In the genomic region with DNA sequence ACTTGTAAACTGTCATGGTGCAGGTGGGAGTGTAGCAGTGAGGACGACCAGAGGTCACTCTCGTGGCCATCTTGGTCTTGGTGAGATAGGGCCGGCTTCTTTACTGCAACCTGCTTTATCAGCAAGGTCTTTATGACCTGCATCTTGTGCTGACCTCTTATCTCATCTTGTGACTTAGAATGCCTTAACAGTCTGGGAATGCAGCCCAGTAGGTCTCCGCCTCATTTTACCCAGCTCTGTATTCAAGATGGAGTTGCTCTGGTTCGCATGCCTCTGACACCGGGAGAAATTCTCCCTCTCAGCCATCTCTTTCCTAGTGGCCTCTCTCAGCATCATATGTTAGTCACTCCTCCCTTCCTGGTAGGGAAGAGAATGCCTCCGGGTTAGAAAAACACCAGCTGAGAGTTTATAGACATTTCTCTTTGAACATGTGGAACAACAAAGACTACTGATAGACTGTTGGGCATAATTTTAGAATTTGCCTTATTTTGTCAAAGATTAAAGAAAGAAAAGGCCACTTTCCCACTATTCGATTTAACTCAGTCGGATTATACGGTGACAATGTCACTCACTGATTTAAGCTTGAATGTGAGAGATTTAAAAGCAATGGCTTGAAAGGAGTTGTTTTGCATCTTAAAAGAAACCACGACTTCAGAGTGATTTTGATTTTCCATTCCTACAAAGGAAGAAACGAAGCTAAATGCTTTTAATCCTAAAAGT, we compare ENCODE assay signal across 1 cellular context.
TF ChIP-seq lines count a peak whose summit lies in the region.

No MANE protein-coding gene starts in this region.

TF ChIP-seq in K562, 482 proteins besides CTCF, POLR2A, EP300 and RAD21 (continued from another document and continues in another):
- TF ChIP-seq, protein P1, sequence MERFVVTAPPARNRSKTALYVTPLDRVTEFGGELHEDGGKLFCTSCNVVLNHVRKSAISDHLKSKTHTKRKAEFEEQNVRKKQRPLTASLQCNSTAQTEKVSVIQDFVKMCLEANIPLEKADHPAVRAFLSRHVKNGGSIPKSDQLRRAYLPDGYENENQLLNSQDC (CRISPR knock-in tag; IDR thresholded peaks at IDR 0.05): 0 out of 2 replicates have a peak, but pooled peaks have one; percentile 40
- TF ChIP-seq, protein P2, sequence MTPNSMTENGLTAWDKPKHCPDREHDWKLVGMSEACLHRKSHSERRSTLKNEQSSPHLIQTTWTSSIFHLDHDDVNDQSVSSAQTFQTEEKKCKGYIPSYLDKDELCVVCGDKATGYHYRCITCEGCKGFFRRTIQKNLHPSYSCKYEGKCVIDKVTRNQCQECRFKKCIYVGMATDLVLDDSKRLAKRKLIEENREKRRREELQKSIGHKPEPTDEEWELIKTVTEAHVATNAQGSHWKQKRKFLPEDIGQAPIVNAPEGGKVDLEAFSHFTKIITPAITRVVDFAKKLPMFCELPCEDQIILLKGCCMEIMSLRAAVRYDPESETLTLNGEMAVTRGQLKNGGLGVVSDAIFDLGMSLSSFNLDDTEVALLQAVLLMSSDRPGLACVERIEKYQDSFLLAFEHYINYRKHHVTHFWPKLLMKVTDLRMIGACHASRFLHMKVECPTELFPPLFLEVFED (CRISPR knock-in tag; conservative IDR thresholded peaks at IDR 0.05): peak; percentile 88; the same call in 1 of the 2 replicates
- TF ChIP-seq JUND (IDR thresholded peaks at IDR 0.05; ENCODE audit: borderline replicate concordance, low read depth, low read length) (no peak), JUND (tag; IDR thresholded peaks at IDR 0.05; ENCODE audit: borderline replicate concordance, low read depth, low read length) (peak; percentile 69; the same call in 1 of the 3 replicates), ZNF707 (CRISPR knock-in tag; conservative IDR thresholded peaks at IDR 0.05) (peak; percentile 83), ZNF41 (CRISPR knock-in tag; conservative IDR thresholded peaks at IDR 0.05) (peak; percentile 98), BACH1 (tag; IDR thresholded peaks at IDR 0.05) (peak; percentile 89), RFX7 (CRISPR knock-in tag; IDR thresholded peaks at IDR 0.05) (peak; percentile 87), PHF20 (IDR thresholded peaks at IDR 0.05; ENCODE audit: partially characterized antibody) (no peak), ARID1B (IDR thresholded peaks at IDR 0.05) (peak; percentile 41; the same call in 1 of the 2 replicates), ZNF780A (CRISPR knock-in tag; IDR thresholded peaks at IDR 0.05) (0 out of 2 replicates have a peak, but pooled peaks have one; percentile 44), ZNF561 (CRISPR knock-in tag; conservative IDR thresholded peaks at IDR 0.05) (peak; percentile 61; the same call in 1 of the 2 replicates), NR2F6 (CRISPR knock-in tag; IDR thresholded peaks at IDR 0.05) (peak; percentile 42; the same call in 1 of the 2 replicates), ZNF212 (CRISPR knock-in tag; IDR thresholded peaks at IDR 0.05) (peak; percentile 88; the same call in 1 of the 2 replicates), NR4A1 (CRISPR knock-in tag; IDR thresholded peaks at IDR 0.05) (peak; percentile 99), NR4A1 (tag; IDR thresholded peaks at IDR 0.05) (peak; percentile 99), SMAD4 (CRISPR knock-in tag; conservative IDR thresholded peaks at IDR 0.05) (peak; percentile 99), ZNF253 (CRISPR knock-in tag; conservative IDR thresholded peaks at IDR 0.05) (peak; percentile 77; the same call in 1 of the 2 replicates), ZNF445 (CRISPR knock-in tag; IDR thresholded peaks at IDR 0.05; ENCODE audit: low read depth) (peak; percentile 79; the same call in 1 of the 2 replicates), HDAC8 (tag; IDR thresholded peaks at IDR 0.05) (peak; percentile 99), ZNF324 (CRISPR knock-in tag; IDR thresholded peaks at IDR 0.05) (peak; percentile 66), PTTG1 (tag; IDR thresholded peaks at IDR 0.05; ENCODE audit: low read depth) (peak; percentile 97), GATAD2A (IDR thresholded peaks at IDR 0.05) (peak; percentile 67; the same call in 1 of the 2 replicates), HSF4 (CRISPR knock-in tag; IDR thresholded peaks at IDR 0.05; ENCODE audit: borderline replicate concordance) (peak; percentile 98), RBM14 (IDR thresholded peaks at IDR 0.05; ENCODE audit: borderline replicate concordance, insufficient read depth, low read depth, low read length) (no peak), ZNF76 (CRISPR knock-in tag; IDR thresholded peaks at IDR 0.05; ENCODE audit: borderline replicate concordance) (peak; percentile 99), ZNF589 (CRISPR knock-in tag; IDR thresholded peaks at IDR 0.05; ENCODE audit: low read depth) (peak; percentile 99), FOXM1 (IDR thresholded peaks at IDR 0.05; ENCODE audit: low read depth) (0 out of 2 replicates have a peak, but pooled peaks have one; percentile 13), FOXM1 (CRISPR knock-in tag; IDR thresholded peaks at IDR 0.05; ENCODE audit: low read depth) (no peak), TAF7 (tag; IDR thresholded peaks at IDR 0.05) (peak; percentile 91), CBFA2T2 (conservative IDR thresholded peaks at IDR 0.05) (0 out of 2 replicates have a peak, but pooled peaks have one; percentile 28), ZFP1 (CRISPR knock-in tag; IDR thresholded peaks at IDR 0.05) (peak; percentile 83), RCOR1 (IDR thresholded peaks at IDR 0.05; ENCODE audit: borderline replicate concordance in 1 of 2, low read depth in 2 of 2, low read length in 2 of 2) (peak in 1 of 2 experiments; percentile 55; a peak in 1 of 4 replicates), ZNF197 (CRISPR knock-in tag; IDR thresholded peaks at IDR 0.05; ENCODE audit: low read depth) (peak; percentile 98), DPF2 (IDR thresholded peaks at IDR 0.05) (0 out of 2 replicates have a peak, but pooled peaks have one; percentile 36), NFXL1 (CRISPR knock-in tag; IDR thresholded peaks at IDR 0.05) (peak; percentile 89), KAT7 (CRISPR knock-in tag; IDR thresholded peaks at IDR 0.05; ENCODE audit: borderline replicate concordance) (no peak), ZNF583 (CRISPR knock-in tag; IDR thresholded peaks at IDR 0.05) (peak; percentile 99), NR2C1 (IDR thresholded peaks at IDR 0.05) (peak; percentile 42; the same call in 1 of the 2 replicates), NR2C1 (tag; IDR thresholded peaks at IDR 0.05) (peak; percentile 95), RB1 (IDR thresholded peaks at IDR 0.05; ENCODE audit: low read depth) (no peak), MTF1 (CRISPR knock-in tag; IDR thresholded peaks at IDR 0.05; ENCODE audit: borderline replicate concordance) (peak; percentile 92), ZNF668 (CRISPR knock-in tag; IDR thresholded peaks at IDR 0.05) (peak; percentile 99), ELF4 (CRISPR knock-in tag; IDR thresholded peaks at IDR 0.05) (peak; percentile 95)
- TF ChIP-seq, protein P3, sequence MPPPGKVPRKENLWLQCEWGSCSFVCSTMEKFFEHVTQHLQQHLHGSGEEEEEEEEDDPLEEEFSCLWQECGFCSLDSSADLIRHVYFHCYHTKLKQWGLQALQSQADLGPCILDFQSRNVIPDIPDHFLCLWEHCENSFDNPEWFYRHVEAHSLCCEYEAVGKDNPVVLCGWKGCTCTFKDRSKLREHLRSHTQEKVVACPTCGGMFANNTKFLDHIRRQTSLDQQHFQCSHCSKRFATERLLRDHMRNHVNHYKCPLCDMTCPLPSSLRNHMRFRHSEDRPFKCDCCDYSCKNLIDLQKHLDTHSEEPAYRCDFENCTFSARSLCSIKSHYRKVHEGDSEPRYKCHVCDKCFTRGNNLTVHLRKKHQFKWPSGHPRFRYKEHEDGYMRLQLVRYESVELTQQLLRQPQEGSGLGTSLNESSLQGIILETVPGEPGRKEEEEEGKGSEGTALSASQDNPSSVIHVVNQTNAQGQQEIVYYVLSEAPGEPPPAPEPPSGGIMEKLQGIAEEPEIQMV (tag; conservative IDR thresholded peaks at IDR 0.05; ENCODE audit: low read depth): peak; percentile 93
- TF ChIP-seq, protein P4, sequence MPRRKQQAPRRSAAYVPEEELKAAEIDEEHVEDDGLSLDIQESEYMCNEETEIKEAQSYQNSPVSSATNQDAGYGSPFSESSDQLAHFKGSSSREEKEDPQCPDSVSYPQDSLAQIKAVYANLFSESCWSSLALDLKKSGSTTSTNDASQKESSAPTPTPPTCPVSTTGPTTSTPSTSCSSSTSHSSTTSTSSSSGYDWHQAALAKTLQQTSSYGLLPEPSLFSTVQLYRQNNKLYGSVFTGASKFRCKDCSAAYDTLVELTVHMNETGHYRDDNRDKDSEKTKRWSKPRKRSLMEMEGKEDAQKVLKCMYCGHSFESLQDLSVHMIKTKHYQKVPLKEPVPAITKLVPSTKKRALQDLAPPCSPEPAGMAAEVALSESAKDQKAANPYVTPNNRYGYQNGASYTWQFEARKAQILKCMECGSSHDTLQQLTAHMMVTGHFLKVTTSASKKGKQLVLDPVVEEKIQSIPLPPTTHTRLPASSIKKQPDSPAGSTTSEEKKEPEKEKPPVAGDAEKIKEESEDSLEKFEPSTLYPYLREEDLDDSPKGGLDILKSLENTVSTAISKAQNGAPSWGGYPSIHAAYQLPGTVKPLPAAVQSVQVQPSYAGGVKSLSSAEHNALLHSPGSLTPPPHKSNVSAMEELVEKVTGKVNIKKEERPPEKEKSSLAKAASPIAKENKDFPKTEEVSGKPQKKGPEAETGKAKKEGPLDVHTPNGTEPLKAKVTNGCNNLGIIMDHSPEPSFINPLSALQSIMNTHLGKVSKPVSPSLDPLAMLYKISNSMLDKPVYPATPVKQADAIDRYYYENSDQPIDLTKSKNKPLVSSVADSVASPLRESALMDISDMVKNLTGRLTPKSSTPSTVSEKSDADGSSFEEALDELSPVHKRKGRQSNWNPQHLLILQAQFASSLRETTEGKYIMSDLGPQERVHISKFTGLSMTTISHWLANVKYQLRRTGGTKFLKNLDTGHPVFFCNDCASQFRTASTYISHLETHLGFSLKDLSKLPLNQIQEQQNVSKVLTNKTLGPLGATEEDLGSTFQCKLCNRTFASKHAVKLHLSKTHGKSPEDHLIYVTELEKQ (CRISPR knock-in tag; IDR thresholded peaks at IDR 0.05): peak; percentile 97
- TF ChIP-seq, protein P5, sequence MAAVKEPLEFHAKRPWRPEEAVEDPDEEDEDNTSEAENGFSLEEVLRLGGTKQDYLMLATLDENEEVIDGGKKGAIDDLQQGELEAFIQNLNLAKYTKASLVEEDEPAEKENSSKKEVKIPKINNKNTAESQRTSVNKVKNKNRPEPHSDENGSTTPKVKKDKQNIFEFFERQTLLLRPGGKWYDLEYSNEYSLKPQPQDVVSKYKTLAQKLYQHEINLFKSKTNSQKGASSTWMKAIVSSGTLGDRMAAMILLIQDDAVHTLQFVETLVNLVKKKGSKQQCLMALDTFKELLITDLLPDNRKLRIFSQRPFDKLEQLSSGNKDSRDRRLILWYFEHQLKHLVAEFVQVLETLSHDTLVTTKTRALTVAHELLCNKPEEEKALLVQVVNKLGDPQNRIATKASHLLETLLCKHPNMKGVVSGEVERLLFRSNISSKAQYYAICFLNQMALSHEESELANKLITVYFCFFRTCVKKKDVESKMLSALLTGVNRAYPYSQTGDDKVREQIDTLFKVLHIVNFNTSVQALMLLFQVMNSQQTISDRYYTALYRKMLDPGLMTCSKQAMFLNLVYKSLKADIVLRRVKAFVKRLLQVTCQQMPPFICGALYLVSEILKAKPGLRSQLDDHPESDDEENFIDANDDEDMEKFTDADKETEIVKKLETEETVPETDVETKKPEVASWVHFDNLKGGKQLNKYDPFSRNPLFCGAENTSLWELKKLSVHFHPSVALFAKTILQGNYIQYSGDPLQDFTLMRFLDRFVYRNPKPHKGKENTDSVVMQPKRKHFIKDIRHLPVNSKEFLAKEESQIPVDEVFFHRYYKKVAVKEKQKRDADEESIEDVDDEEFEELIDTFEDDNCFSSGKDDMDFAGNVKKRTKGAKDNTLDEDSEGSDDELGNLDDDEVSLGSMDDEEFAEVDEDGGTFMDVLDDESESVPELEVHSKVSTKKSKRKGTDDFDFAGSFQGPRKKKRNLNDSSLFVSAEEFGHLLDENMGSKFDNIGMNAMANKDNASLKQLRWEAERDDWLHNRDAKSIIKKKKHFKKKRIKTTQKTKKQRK (IDR thresholded peaks at IDR 0.05; ENCODE audit: borderline replicate concordance, low read depth, low read length): no peak
- TF ChIP-seq, protein P6, sequence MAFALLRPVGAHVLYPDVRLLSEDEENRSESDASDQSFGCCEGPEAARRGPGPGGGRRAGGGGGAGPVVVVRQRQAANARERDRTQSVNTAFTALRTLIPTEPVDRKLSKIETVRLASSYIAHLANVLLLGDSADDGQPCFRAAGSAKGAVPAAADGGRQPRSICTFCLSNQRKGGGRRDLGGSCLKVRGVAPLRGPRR (CRISPR knock-in tag; IDR thresholded peaks at IDR 0.05): peak; percentile 97
- TF ChIP-seq, protein P7, sequence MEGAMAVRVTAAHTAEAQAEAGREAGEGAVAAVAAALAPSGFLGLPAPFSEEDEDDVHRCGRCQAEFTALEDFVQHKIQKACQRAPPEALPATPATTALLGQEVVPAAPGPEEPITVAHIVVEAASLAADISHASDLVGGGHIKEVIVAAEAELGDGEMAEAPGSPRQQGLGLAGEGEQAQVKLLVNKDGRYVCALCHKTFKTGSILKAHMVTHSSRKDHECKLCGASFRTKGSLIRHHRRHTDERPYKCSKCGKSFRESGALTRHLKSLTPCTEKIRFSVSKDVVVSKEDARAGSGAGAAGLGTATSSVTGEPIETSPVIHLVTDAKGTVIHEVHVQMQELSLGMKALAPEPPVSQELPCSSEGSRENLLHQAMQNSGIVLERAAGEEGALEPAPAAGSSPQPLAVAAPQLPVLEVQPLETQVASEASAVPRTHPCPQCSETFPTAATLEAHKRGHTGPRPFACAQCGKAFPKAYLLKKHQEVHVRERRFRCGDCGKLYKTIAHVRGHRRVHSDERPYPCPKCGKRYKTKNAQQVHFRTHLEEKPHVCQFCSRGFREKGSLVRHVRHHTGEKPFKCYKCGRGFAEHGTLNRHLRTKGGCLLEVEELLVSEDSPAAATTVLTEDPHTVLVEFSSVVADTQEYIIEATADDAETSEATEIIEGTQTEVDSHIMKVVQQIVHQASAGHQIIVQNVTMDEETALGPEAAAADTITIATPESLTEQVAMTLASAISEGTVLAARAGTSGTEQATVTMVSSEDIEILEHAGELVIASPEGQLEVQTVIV (CRISPR knock-in tag; IDR thresholded peaks at IDR 0.05; ENCODE audit: borderline replicate concordance): 0 out of 2 replicates have a peak, but pooled peaks have one; percentile 66
- TF ChIP-seq, protein P8, sequence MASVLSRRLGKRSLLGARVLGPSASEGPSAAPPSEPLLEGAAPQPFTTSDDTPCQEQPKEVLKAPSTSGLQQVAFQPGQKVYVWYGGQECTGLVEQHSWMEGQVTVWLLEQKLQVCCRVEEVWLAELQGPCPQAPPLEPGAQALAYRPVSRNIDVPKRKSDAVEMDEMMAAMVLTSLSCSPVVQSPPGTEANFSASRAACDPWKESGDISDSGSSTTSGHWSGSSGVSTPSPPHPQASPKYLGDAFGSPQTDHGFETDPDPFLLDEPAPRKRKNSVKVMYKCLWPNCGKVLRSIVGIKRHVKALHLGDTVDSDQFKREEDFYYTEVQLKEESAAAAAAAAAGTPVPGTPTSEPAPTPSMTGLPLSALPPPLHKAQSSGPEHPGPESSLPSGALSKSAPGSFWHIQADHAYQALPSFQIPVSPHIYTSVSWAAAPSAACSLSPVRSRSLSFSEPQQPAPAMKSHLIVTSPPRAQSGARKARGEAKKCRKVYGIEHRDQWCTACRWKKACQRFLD (CRISPR knock-in tag; IDR thresholded peaks at IDR 0.05): peak; percentile 99
